21 cellular contexts compared by ENCODE assay signal in genomic region chr4:112732142-112732541, GRCh38.
"Had no signal": no experiment of that assay in that cellular context is flagged by ENCODE, and none has a peak within 500 bp of the region (broad histone marks: within the 10 kb centered on the region; RNA-seq: fewer than 3 reads in every experiment).

No MANE protein-coding gene starts in this region.

- H3K27ac ChIP-seq: coronary artery, epithelial cell of prostate, esophagus squamous epithelium, gastroesophageal sphincter, right atrium auricular region, sigmoid colon, skin epidermis, testis, tibial nerve had no signal

- H3K9me3 ChIP-seq: esophagus squamous epithelium, gastroesophageal sphincter, right atrium auricular region, sigmoid colon, testis, tibial nerve had no signal

- H3K27me3 ChIP-seq: esophagus squamous epithelium, gastroesophageal sphincter, right atrium auricular region, sigmoid colon, testis, tibial nerve had no signal

- DNase-seq: effector CD8-positive, alpha-beta T cell; esophagus squamous epithelium; foreskin fibroblast; glutamatergic neuron; left colon; left ventricle myocardium superior; mesenchymal stem cell; naive thymus-derived CD8-positive, alpha-beta T cell; sigmoid colon; stimulated activated CD4-positive, alpha-beta T cell treated with anti-CD3 and anti-CD28 coated beads, Interleukin-2, amount 100 ng/mL, for 24 hours; stimulated activated CD4-positive, alpha-beta T cell treated with anti-CD3 and anti-CD28 coated beads, Interleukin-4, amount 100 ng/mL, for 4 hours; stimulated activated naive B cell treated with anti-CD40 and anti-IgM and Interleukin-4, amounts not matched to agents 10 μg/mL and 1 μg/mL and 100 μg/mL, for 72 hours; stimulated activated naive CD8-positive, alpha-beta T cell treated with anti-CD3 and anti-CD28 coated beads, Interleukin-15, amount 100 ng/mL, for 72 hours; testis had no signal

- ATAC-seq: gastroesophageal sphincter; left colon; left ventricle myocardium superior; naive thymus-derived CD8-positive, alpha-beta T cell; stimulated activated naive B cell treated with anti-CD40 and anti-IgM and Interleukin-4, amounts not matched to agents 10 μg/mL and 1 μg/mL and 100 μg/mL, for 72 hours; stimulated activated naive CD8-positive, alpha-beta T cell treated with anti-CD3 and anti-CD28 coated beads, Interleukin-15, amount 100 ng/mL, for 72 hours had no signal

- H3K36me3 ChIP-seq: esophagus squamous epithelium, gastroesophageal sphincter, right atrium auricular region, sigmoid colon, tibial nerve had no signal

- H3K4me1 ChIP-seq: esophagus squamous epithelium, gastroesophageal sphincter, right atrium auricular region, sigmoid colon, testis, tibial nerve had no signal

- H3K4me3 ChIP-seq: coronary artery, esophagus squamous epithelium, gastroesophageal sphincter, lung, right atrium auricular region, sigmoid colon, skin epidermis, testis, tibial nerve had no signal
